15 cellular contexts compared by ENCODE assay signal in the genomic region with DNA sequence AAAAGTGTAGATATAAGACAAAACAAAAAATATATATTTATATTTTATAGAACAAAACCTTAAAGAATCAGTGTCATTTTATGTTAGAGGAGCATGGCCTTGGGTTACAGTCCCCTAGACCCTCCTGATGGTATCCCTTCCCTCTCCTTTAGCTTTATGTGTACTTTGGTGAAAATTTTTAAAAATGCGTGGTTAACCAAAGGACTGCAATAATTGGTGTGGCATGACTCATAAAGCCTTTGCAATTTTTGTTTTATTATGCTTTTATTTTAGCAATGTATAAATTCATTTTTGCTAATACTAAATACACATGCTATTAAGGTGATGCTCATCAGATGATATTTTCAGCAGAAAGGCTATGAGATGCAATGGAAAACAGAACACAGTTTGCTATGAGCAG.
"Had no signal": no experiment of that assay in that cellular context is flagged by ENCODE, and none has a peak within 500 bp of the region (broad histone marks: within the 10 kb centered on the region; RNA-seq: fewer than 3 reads in every experiment).

No MANE protein-coding gene starts in this region.

- DNase-seq: activated CD4-positive, alpha-beta T cell treated with anti-CD3 and anti-CD28 coated beads, Interleukin-2, amount 10 ng/mL, durations not matched to agents 7 days and 5 days; activated CD8-positive, alpha-beta memory T cell treated with anti-CD3 and anti-CD28 coated beads, Interleukin-2, amount 50 U/mL, for 4 hours; activated naive CD4-positive, alpha-beta T cell treated with anti-CD3 and anti-CD28 coated beads for 36 hours; activated T-cell treated with anti-CD3 and anti-CD28 coated beads, Interleukin-2, amount 50 U/mL, for 4 hours; aorta; effector CD8-positive, alpha-beta T cell; lower lobe of right lung; naive thymus-derived CD8-positive, alpha-beta T cell; ovary; right lobe of liver; spleen; stimulated activated naive B cell treated with anti-CD40 and anti-IgM and Interleukin-4, amounts not matched to agents 10 μg/mL and 1 μg/mL and 100 μg/mL, for 72 hours had no signal

- H3K27me3 Mint-ChIP-seq: activated CD4-positive, alpha-beta T cell treated with anti-CD3 and anti-CD28 coated beads, Interleukin-2, amount 10 ng/mL, durations not matched to agents 7 days and 5 days; dendritic cell treated with granulocyte-macrophage colony-stimulating factor and Interleukin-4, amounts not matched to agents 40 ng/mL and 50 ng/mL, for 4 days; naive thymus-derived CD8-positive, alpha-beta T cell; stimulated activated naive B cell treated with anti-CD40 and anti-IgM and Interleukin-4, amounts not matched to agents 10 μg/mL and 1 μg/mL and 100 μg/mL, for 72 hours had no signal

- H3K4me1 ChIP-seq: esophagus muscularis mucosa, lower lobe of right lung, right lobe of liver, spleen had no signal

- H3K4me1 Mint-ChIP-seq: activated CD4-positive, alpha-beta T cell treated with anti-CD3 and anti-CD28 coated beads, Interleukin-2, amount 10 ng/mL, durations not matched to agents 7 days and 5 days; naive thymus-derived CD8-positive, alpha-beta T cell; stimulated activated naive B cell treated with anti-CD40 and anti-IgM and Interleukin-4, amounts not matched to agents 10 μg/mL and 1 μg/mL and 100 μg/mL, for 72 hours had no signal

- H3K27me3 ChIP-seq: esophagus muscularis mucosa, ovary, right lobe of liver, spleen had no signal

- H3K9me3 Mint-ChIP-seq: dendritic cell treated with granulocyte-macrophage colony-stimulating factor and Interleukin-4, amounts not matched to agents 40 ng/mL and 50 ng/mL, for 4 days; stimulated activated naive B cell treated with anti-CD40 and anti-IgM and Interleukin-4, amounts not matched to agents 10 μg/mL and 1 μg/mL and 100 μg/mL, for 72 hours had no signal

- ATAC-seq: activated CD4-positive, CD25-positive, alpha-beta regulatory T cell treated with anti-CD3 and anti-CD28 coated beads, Interleukin-2, amount 50 U/mL, for 24 hours; activated T-cell treated with anti-CD3 and anti-CD28 coated beads, Interleukin-2, amount 50 U/mL, for 4 hours; lower lobe of right lung; naive thymus-derived CD8-positive, alpha-beta T cell; right lobe of liver; stimulated activated naive B cell treated with anti-CD40 and anti-IgM and Interleukin-4, amounts not matched to agents 10 μg/mL and 1 μg/mL and 100 μg/mL, for 72 hours had no signal

- H3K27ac Mint-ChIP-seq: activated CD4-positive, alpha-beta T cell treated with anti-CD3 and anti-CD28 coated beads, Interleukin-2, amount 10 ng/mL, durations not matched to agents 7 days and 5 days; activated naive CD4-positive, alpha-beta T cell treated with anti-CD3 and anti-CD28 coated beads for 36 hours; dendritic cell treated with granulocyte-macrophage colony-stimulating factor and Interleukin-4, amounts not matched to agents 40 ng/mL and 50 ng/mL, for 4 days; naive thymus-derived CD8-positive, alpha-beta T cell; stimulated activated naive B cell treated with anti-CD40 and anti-IgM and Interleukin-4, amounts not matched to agents 10 μg/mL and 1 μg/mL and 100 μg/mL, for 72 hours had no signal

- H3K36me3 Mint-ChIP-seq: naive thymus-derived CD8-positive, alpha-beta T cell; stimulated activated naive B cell treated with anti-CD40 and anti-IgM and Interleukin-4, amounts not matched to agents 10 μg/mL and 1 μg/mL and 100 μg/mL, for 72 hours had no signal

- H3K36me3 ChIP-seq: esophagus muscularis mucosa, lower lobe of right lung, ovary, right lobe of liver, spleen had no signal

- H3K4me3 ChIP-seq: esophagus muscularis mucosa, lower lobe of right lung, ovary, right lobe of liver, spleen had no signal

- H3K9me3 ChIP-seq: esophagus muscularis mucosa, lower lobe of right lung, ovary, right lobe of liver had no signal

- H3K4me3 Mint-ChIP-seq: activated CD4-positive, alpha-beta T cell treated with anti-CD3 and anti-CD28 coated beads, Interleukin-2, amount 10 ng/mL, durations not matched to agents 7 days and 5 days; activated naive CD4-positive, alpha-beta T cell treated with anti-CD3 and anti-CD28 coated beads for 36 hours; activated T-cell treated with anti-CD3 and anti-CD28 coated beads, Interleukin-2, amount 50 U/mL, for 4 hours; dendritic cell treated with granulocyte-macrophage colony-stimulating factor and Interleukin-4, amounts not matched to agents 40 ng/mL and 50 ng/mL, for 4 days; naive thymus-derived CD8-positive, alpha-beta T cell; stimulated activated naive B cell treated with anti-CD40 and anti-IgM and Interleukin-4, amounts not matched to agents 10 μg/mL and 1 μg/mL and 100 μg/mL, for 72 hours had no signal

- H3K27ac ChIP-seq: esophagus muscularis mucosa, lower lobe of right lung, ovary, right lobe of liver, spleen had no signal
